8 cellular contexts compared by ENCODE assay signal in genomic region chr2:200408428-200409311, GRCh38.
DNase-seq lines count a peak whose midpoint lies in the region; ATAC-seq and TF ChIP-seq lines count a peak whose summit lies in the region.

No MANE protein-coding gene starts in this region.

- TF ChIP-seq CTCF in WI38 (IDR thresholded peaks at IDR 0.05; ENCODE audit: low read depth, low read length), result no peak

- DNase-seq in ACHN (peak; percentile 87), HS-27A (ENCODE audit: low read depth) (peak; percentile 68), islet precursor cell (peak; percentile 76), KBM-7 (no peak)
- no peak for DNase-seq in activated naive CD4-positive, alpha-beta T cell treated with anti-CD3 and anti-CD28 coated beads, Interleukin-2, amount 50 U/mL, for 16 hours

- in situ Hi-C loops in ACHN (cut with HindIII; ENCODE audit: low pct_ligation_motif_present, low pct_unique_long_range_greater_than_20kb, low sequenced_read_pairs), result no loop called here
- in situ Hi-C loops in KBM-7 (cut with MboI; ENCODE audit: low pct_unique_long_range_greater_than_20kb, low sequenced_read_pairs), result no loop called here

- no peak for ATAC-seq in HG03196 (IDR thresholded peaks at IDR 0.05; ENCODE audit: unreplicated experiment)
- ATAC-seq in HG03520 (IDR thresholded peaks at IDR 0.05; ENCODE audit: unreplicated experiment), result no peak

- peak overlapping the region; percentile 23; the same call in 1 of the 2 replicates for H3K4me3 ChIP-seq in WI38 (ENCODE audit: low read depth, low read length)

Comparison
In these comparisons a context has a peak if more than half of its experiments do, and no peak if none do; other contexts are left out.
1. DNase-seq: peak in ACHN (single experiment), HS-27A (single experiment) and islet precursor cell (single experiment); none in KBM-7 (single experiment) and activated naive CD4-positive, alpha-beta T cell treated with anti-CD3 and anti-CD28 coated beads, Interleukin-2, amount 50 U/mL, for 16 hours (single experiment).